19 cellular contexts compared by ENCODE assay signal in the genomic region with DNA sequence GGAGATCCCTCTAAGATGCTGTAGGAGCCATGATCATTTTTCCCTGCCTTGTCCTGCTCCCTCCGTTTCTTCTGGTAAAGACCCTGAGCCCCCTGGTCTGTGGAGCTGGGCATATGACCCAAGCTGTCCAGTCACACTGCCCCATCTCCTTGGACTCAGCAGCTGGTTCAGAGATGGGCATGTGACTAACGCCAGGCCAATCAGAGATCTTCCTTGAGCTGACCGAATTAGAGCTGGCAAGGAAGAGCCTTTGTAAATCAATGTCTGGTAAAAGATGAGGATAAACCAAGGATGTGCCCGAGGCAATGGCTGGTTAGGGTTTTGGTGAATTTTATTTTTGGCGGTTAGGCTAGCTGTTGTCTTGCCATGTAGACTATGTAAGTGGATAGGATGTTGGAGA.
A peak's percentile ranks its signal among the peaks of the same experiment; 100 is the strongest.
DNase-seq lines count a peak whose midpoint lies in the region; ATAC-seq, FAIRE-seq and TF ChIP-seq lines count a peak whose summit lies in the region.
"Had no signal": no experiment of that assay in that cellular context is flagged by ENCODE, and none has a peak within 500 bp of the region (broad histone marks: within the 10 kb centered on the region; RNA-seq: fewer than 3 reads in every experiment).

No MANE protein-coding gene starts in this region.

- no peak overlapping the region for H3K56ac ChIP-seq in H1 (replicated peaks; ENCODE audit: insufficient read length, low read depth, low read length)

- FAIRE-seq in H1 (lab: Jason Lieb, UNC) = no peak
- FAIRE-seq: A204.1, D721Med, G401.6, GM12891, GM19239 had no signal

- TF ChIP-seq CTCF in H1 (IDR thresholded peaks at IDR 0.05; ENCODE audit: control extremely low read depth in 1 of 3, insufficient read depth in 1 of 3, low read depth in 1 of 3, low read length in 3 of 3) = no peak
- TF ChIP-seq CTCF in progenitor cell of endocrine pancreas (IDR thresholded peaks at IDR 0.05; ENCODE audit: unreplicated experiment) = no peak
- TF ChIP-seq CTCF in PC-9 (conservative IDR thresholded peaks at IDR 0.05) = no peak

- no peaks in the 10 kb centered on the region for H3K9me2 ChIP-seq in PC-9 (ENCODE audit: insufficient read depth)

- no peaks in the 10 kb centered on the region for H3F3A ChIP-seq in PC-9 (ENCODE audit: insufficient read depth, low read depth)

- no peaks in the 10 kb centered on the region for H3K79me1 ChIP-seq in H1 (ENCODE audit: low read depth, low read length)

- H4K91ac ChIP-seq in H1 (replicated peaks; ENCODE audit: insufficient read length, low read length) = no peak overlapping the region

- no TSS peak for BruUV-seq in PC-9 (replicated peaks; lab: Mats Ljungman, UMichigan)

- H3K23me2 ChIP-seq in H1 (ENCODE audit: low read depth, low read length) = peaks cover 1% of the 10 kb centered on the region; the same call in 1 of the 2 replicates

- H2BK15ac ChIP-seq in H1 (ENCODE audit: low read length) = no peak overlapping the region

- H3K9ac ChIP-seq in H1 (replicated peaks in 1 of 4; ENCODE audit: extremely low read depth in 1 of 4, low read depth in 3 of 4, low read length in 3 of 4) = no peak overlapping the region
- H3K9ac ChIP-seq: GM23248 had no signal

- H4K5ac ChIP-seq in H1 (ENCODE audit: insufficient read length, low read depth, low read length) = no peak overlapping the region

- H3K4me2 ChIP-seq in H1 (ENCODE audit: insufficient read depth in 1 of 2, low read depth in 2 of 2, low read length in 2 of 2) = no peak overlapping the region
- H3K4me2 ChIP-seq in PC-9 = no peak overlapping the region

- H3K27me3 ChIP-seq in H7 (ENCODE audit: control insufficient read depth, insufficient read depth, low read length) (no peaks in the 10 kb centered on the region), H1 (replicated peaks in 1 of 4; ENCODE audit: control insufficient read depth in 3 of 4, extremely low read depth in 1 of 4, insufficient read depth in 3 of 4, low read length in 3 of 4) (no peaks in the 10 kb centered on the region), PC-9 (ENCODE audit: insufficient read depth, low read depth) (no peaks in the 10 kb centered on the region)

- H3K79me2 ChIP-seq in H1 (ENCODE audit: control insufficient read depth in 1 of 2, insufficient read depth in 2 of 2, low read length in 2 of 2) (no peaks in the 10 kb centered on the region), PC-9 (ENCODE audit: low read depth) (no peaks in the 10 kb centered on the region)

- H2BK5ac ChIP-seq in H1 (ENCODE audit: low read depth, low read length) = no peak overlapping the region

- H3K9me3 ChIP-seq in H1 (ENCODE audit: insufficient read depth in 2 of 2, low read depth in 1 of 2, low read length in 1 of 2) (no peaks in the 10 kb centered on the region), PC-9 (ENCODE audit: insufficient read depth, low read depth) (peaks cover 5% of the 10 kb centered on the region; the same call in 1 of the 2 replicates)

- CTCF ChIA-PET in H1 (lab: Charles Lee; ENCODE audit: partially characterized antibody) = interaction anchor here (0.6 to 8.1 kb wide), 5 partner anchors 11 to 495 kb away, joined by 3 to 47 read pairs (median 3); no protein-coding TSS in a partner anchor
- CTCF ChIA-PET in PC-9 (lab: Charles Lee) = no interaction called here

- TF ChIP-seq RAD21 in Ishikawa (IDR thresholded peaks at IDR 0.05; ENCODE audit: low read depth) = no peak
- no peak for TF ChIP-seq RAD21 in H1 (IDR thresholded peaks at IDR 0.05 in 1 of 2, conservative IDR thresholded peaks at IDR 0.05 in 1 of 2; ENCODE audit: low read depth in 2 of 2, low read length in 2 of 2)

- no peak overlapping the region for H3K18ac ChIP-seq in H1 (ENCODE audit: extremely low read depth, low read length)

- no peak overlapping the region for H2AK5ac ChIP-seq in H1 (ENCODE audit: low read depth, low read length)

- H3K36me3 ChIP-seq in H7 (replicated peaks; ENCODE audit: control insufficient read depth, insufficient read depth, low read length) (no peaks in the 10 kb centered on the region), H1 (ENCODE audit: control insufficient read depth in 2 of 4, insufficient read depth in 4 of 4, low read length in 3 of 4) (no peaks in the 10 kb centered on the region), PC-9 (ENCODE audit: low read depth) (no peaks in the 10 kb centered on the region)

- H4K20me1 ChIP-seq in H1 (replicated peaks in 1 of 2; ENCODE audit: control insufficient read depth in 1 of 2, insufficient read depth in 2 of 2, low read length in 2 of 2) = no peaks in the 10 kb centered on the region
- H4K20me1 ChIP-seq in PC-9 (ENCODE audit: insufficient read depth) = no peaks in the 10 kb centered on the region

- H2BK12ac ChIP-seq in H1 (ENCODE audit: low read depth, low read length) = no peak overlapping the region

- H3K4ac ChIP-seq in H1 (replicated peaks; ENCODE audit: insufficient read length, low read depth, low read length) = no peak overlapping the region

- no peaks in the 10 kb centered on the region for H3K27me3 Mint-ChIP-seq in progenitor cell of endocrine pancreas
- H3K27me3 Mint-ChIP-seq in stimulated activated naive B cell treated with anti-CD40 and anti-IgM and Interleukin-4, amounts not matched to agents 10 μg/mL and 1 μg/mL and 100 μg/mL, for 72 hours = peaks cover 0 to 6% of the 10 kb centered on the region in 2 donors

- H3K27ac ChIP-seq in H1 (ENCODE audit: low read depth, low read length) (no peak overlapping the region), PC-9 (no peak overlapping the region)
- H3K27ac ChIP-seq: C4-2B, GM23248 had no signal

- H3K36me3 Mint-ChIP-seq in progenitor cell of endocrine pancreas (ENCODE audit: insufficient read depth) = peaks cover 13% of the 10 kb centered on the region
- peaks cover 17 to 21% of the 10 kb centered on the region in 2 donors for H3K36me3 Mint-ChIP-seq in stimulated activated naive B cell treated with anti-CD40 and anti-IgM and Interleukin-4, amounts not matched to agents 10 μg/mL and 1 μg/mL and 100 μg/mL, for 72 hours

- POLR2A ChIA-PET in H1 (lab: Charles Lee; ENCODE audit: partially characterized antibody) (no interaction called here), PC-9 (lab: Charles Lee; ENCODE audit: unreplicated experiment) (no interaction called here)

- peak overlapping the region; percentile 15 for H3K27ac Mint-ChIP-seq in progenitor cell of endocrine pancreas
- no peak overlapping the region for H3K27ac Mint-ChIP-seq in stimulated activated naive B cell treated with anti-CD40 and anti-IgM and Interleukin-4, amounts not matched to agents 10 μg/mL and 1 μg/mL and 100 μg/mL, for 72 hours
- H3K27ac Mint-ChIP-seq: CD4-positive, alpha-beta T cell had no signal

- DNase-seq in H7 (peak; percentile 35), H1 (ENCODE audit: low read depth in 1 of 2, low spot score in 2 of 2) (peak in 1 of 2 experiments; percentile 27), progenitor cell of endocrine pancreas (ENCODE audit: low spot score, unreplicated experiment) (no peak), PC-9 (no peak)
- DNase-seq in stimulated activated CD4-positive, alpha-beta T cell treated with anti-CD3 and anti-CD28 coated beads, Interleukin-2, amount 100 ng/mL, for 24 hours = no peak
- DNase-seq in stimulated activated naive B cell treated with anti-CD40 and anti-IgM and Interleukin-4, amounts not matched to agents 10 μg/mL and 1 μg/mL and 100 μg/mL, for 72 hours = no peak
- DNase-seq: AML-193; Caco-2; CD4-positive, alpha-beta T cell; GM23248; H9; KBM-7 had no signal

- H2AFZ ChIP-seq in H1 (ENCODE audit: low read length) (no peak overlapping the region), PC-9 (no peak overlapping the region)
- H2AFZ ChIP-seq: GM23248 had no signal

- TF ChIP-seq POLR2A in H1 (IDR thresholded peaks at IDR 0.05; ENCODE audit: control extremely low read depth in 1 of 2, low read depth in 2 of 2, low read length in 2 of 2) = no peak

- H3K14ac ChIP-seq in H1 (ENCODE audit: insufficient read length) = no peak overlapping the region

- no peak overlapping the region for H4K8ac ChIP-seq in H1 (ENCODE audit: extremely low read depth, insufficient read depth, low read length)

- ATAC-seq in stimulated activated naive B cell treated with anti-CD40 and anti-IgM and Interleukin-4, amounts not matched to agents 10 μg/mL and 1 μg/mL and 100 μg/mL, for 72 hours (replicated peaks) = no peak

- H3K4me3 Mint-ChIP-seq in progenitor cell of endocrine pancreas (ENCODE audit: low read depth) = no peak overlapping the region
- no peak overlapping the region for H3K4me3 Mint-ChIP-seq in stimulated activated naive B cell treated with anti-CD40 and anti-IgM and Interleukin-4, amounts not matched to agents 10 μg/mL and 1 μg/mL and 100 μg/mL, for 72 hours
- H3K4me3 Mint-ChIP-seq: CD4-positive, alpha-beta T cell; H9 had no signal

- H3K4me3 ChIP-seq in H7 (ENCODE audit: insufficient read depth, low read depth, low read length) (no peak overlapping the region), H1 (ENCODE audit: extremely low read depth in 1 of 4, insufficient read depth in 2 of 4, low read depth in 3 of 4, low read length in 4 of 4) (no peak overlapping the region), PC-9 (no peak overlapping the region)
- H3K4me3 ChIP-seq: GM23248 had no signal

- WGBS in H1 (ENCODE audit: extremely low coverage in 1 of 2, insufficient coverage in 1 of 2, insufficient read length in 1 of 2, insufficient replicate concordance in 2 of 2, low coverage in 1 of 2, low lambda C conversion rate in 2 of 2, missing lambda C conversion rate in 1 of 2), 2 experiments = 91% methylated on average over 5 of the region's 5 CpGs; no CpG with 5 or more reads in 1 of the 2 experiments

- peaks cover 13% of the 10 kb centered on the region for H3K9me3 Mint-ChIP-seq in progenitor cell of endocrine pancreas (ENCODE audit: low read depth)
- H3K9me3 Mint-ChIP-seq in stimulated activated naive B cell treated with anti-CD40 and anti-IgM and Interleukin-4, amounts not matched to agents 10 μg/mL and 1 μg/mL and 100 μg/mL, for 72 hours = peaks cover 17 to 20% of the 10 kb centered on the region in 2 donors

- TF ChIP-seq EP300 in Ishikawa (IDR thresholded peaks at IDR 0.05; ENCODE audit: borderline replicate concordance) = no peak
- TF ChIP-seq EP300 in H1 (IDR thresholded peaks at IDR 0.05; ENCODE audit: borderline replicate concordance in 1 of 2, low read depth in 2 of 2, low read length in 2 of 2) = no peak

- H2BK120ac ChIP-seq in H1 (replicated peaks; ENCODE audit: low read depth, low read length) = no peak overlapping the region

- no peak overlapping the region for H2BK20ac ChIP-seq in H1 (ENCODE audit: low read length)

- no peak overlapping the region for H3K23ac ChIP-seq in H1 (ENCODE audit: insufficient read length)

- intact Hi-C loops in PC-9 (cut with micrococcal nuclease; ENCODE audit: unreplicated experiment) = no loop called here

- H3K4me1 Mint-ChIP-seq in progenitor cell of endocrine pancreas (ENCODE audit: low read depth) = no peaks in the 10 kb centered on the region
- H3K4me1 Mint-ChIP-seq in stimulated activated naive B cell treated with anti-CD40 and anti-IgM and Interleukin-4, amounts not matched to agents 10 μg/mL and 1 μg/mL and 100 μg/mL, for 72 hours = peaks cover 3 to 5% of the 10 kb centered on the region in 2 donors

- H3K4me1 ChIP-seq in H1 (replicated peaks in 1 of 4; ENCODE audit: control insufficient read depth in 3 of 4, insufficient read depth in 4 of 4, low read length in 3 of 4) (peaks cover 0 to 4% (median 1%) of the 10 kb centered on the region in 4 experiments; a peak in 4 of 7 replicates), PC-9 (replicated peaks; ENCODE audit: insufficient read depth) (no peaks in the 10 kb centered on the region)

TF ChIP-seq in H1, 55 proteins besides CTCF, POLR2A, EP300 and RAD21 (continues in another document):
- no peak for TF ChIP-seq KDM4A (IDR thresholded peaks at IDR 0.05; ENCODE audit: low read depth, low read length, severe bottlenecking)
